8 cellular contexts compared by ENCODE assay signal in genomic region chr18:12883684-12884520, GRCh38. TPM values are rescaled to one million over a fixed set of nuclear protein-coding genes. Genes with fewer than 3 reads are reported as not detected.
DNase-seq lines count a peak whose midpoint lies in the region; ATAC-seq, FAIRE-seq and TF ChIP-seq lines count a peak whose summit lies in the region.

Gene PTPN2, minus strand, starts transcription at chr18:12884237. Its CDS starts 96 bp downstream, at chr18:12884141.

- no peak for FAIRE-seq in small intestine (lab: Jason Lieb, UNC)

- intact Hi-C loops in breast epithelium (cut with DNase I; ENCODE audit: low total_unique reads) = no loop called here

- no peak for TF ChIP-seq CTCF in WERI-Rb-1 (IDR thresholded peaks at IDR 0.05; ENCODE audit: low read depth, low read length)
- no peak for TF ChIP-seq CTCF in breast epithelium (IDR thresholded peaks at IDR 0.05)

- DNase-seq in AG08395 (ENCODE audit: low spot score) (peak; percentile 98), NCI-H2227 (lab: John Stamatoyannopoulos, UW; ENCODE audit: unreplicated experiment) (peak; percentile 97), WERI-Rb-1 (peak; percentile 95), breast epithelium (ENCODE audit: low spot score in 2 of 2) (peak; percentile 86 to 90), iPS-NIHi11 (ENCODE audit: low spot score) (peak; percentile 94), small intestine (peak; percentile 94)

- H3K36me3 ChIP-seq in WERI-Rb-1 (no peaks in the 10 kb centered on the region), breast epithelium (no peaks in the 10 kb centered on the region), small intestine (ENCODE audit: control insufficient read depth in 2 of 2, insufficient read depth in 2 of 2, low read length in 2 of 2) (no peaks in the 10 kb centered on the region)

- H3K9me3 ChIP-seq in WERI-Rb-1 (ENCODE audit: severe bottlenecking) (no peaks in the 10 kb centered on the region), breast epithelium (no peaks in the 10 kb centered on the region), small intestine (ENCODE audit: control insufficient read depth, low read depth) (no peaks in the 10 kb centered on the region)

- H3K27me3 ChIP-seq in WERI-Rb-1 (ENCODE audit: insufficient read depth, low read depth, severe bottlenecking) (no peaks in the 10 kb centered on the region), breast epithelium (no peaks in the 10 kb centered on the region), small intestine (ENCODE audit: control insufficient read depth in 2 of 2, insufficient read depth in 2 of 2, low read length in 2 of 2) (no peaks in the 10 kb centered on the region)

- peak; percentile 68 for TF ChIP-seq POLR2A in breast epithelium (IDR thresholded peaks at IDR 0.05)

- 0 to 1% (median 0%) methylated on average over 57 to 111 of the region's 111 CpGs for WGBS in small intestine, 3 donors

- ATAC-seq in GM18909 (IDR thresholded peaks at IDR 0.05; ENCODE audit: poor library complexity, unreplicated experiment) = peak; percentile 80
- peak; percentile 68 for ATAC-seq in HG03159 (IDR thresholded peaks at IDR 0.05; ENCODE audit: unreplicated experiment)

- H3K4me3 ChIP-seq in WERI-Rb-1 (ENCODE audit: low read depth, low read length) = peak within 1 kb of the TSS; percentile 72
- peak within 1 kb of the TSS; percentile 68 to 92 (median 83) for H3K4me3 ChIP-seq in breast epithelium
- peak within 1 kb of the TSS; percentile 93 to 97 for H3K4me3 ChIP-seq in small intestine (ENCODE audit: low read depth in 1 of 2, low read length in 2 of 2)

- peaks cover 5 to 20% of the 10 kb centered on the region in 2 donors for H3K4me1 ChIP-seq in breast epithelium
- H3K4me1 ChIP-seq in small intestine (ENCODE audit: control insufficient read depth in 2 of 2, insufficient read depth in 1 of 2, low read depth in 1 of 2, low read length in 1 of 2) = peaks cover 0 to 5% of the 10 kb centered on the region in 2 donors

- H3K27ac ChIP-seq in WERI-Rb-1 (peak within 1 kb of the TSS; percentile 98), breast epithelium (peak within 1 kb of the TSS; percentile 99 to 100), small intestine (ENCODE audit: low read depth in 1 of 2, low read length in 1 of 2) (peak within 1 kb of the TSS; percentile 95 to 100)

RNA-seq across cellular contexts. Expression of gene PTPN2, which starts in this region (rescaled TPM):
- total RNA-seq in breast epithelium = 10 to 100 TPM; 38.4 to 57.1 (median 53.7) TPM
- 10 to 100 TPM; 25.7 to 32.0 (median 30.3) TPM for polyA plus RNA-seq in small intestine

Comparison
In these comparisons a context has a peak if more than half of its experiments do, and no peak if none do; other contexts are left out.
1. Peak in every context shown above with its lines: DNase-seq, ATAC-seq, H3K4me3 ChIP-seq and H3K27ac ChIP-seq.